In the genomic region with DNA sequence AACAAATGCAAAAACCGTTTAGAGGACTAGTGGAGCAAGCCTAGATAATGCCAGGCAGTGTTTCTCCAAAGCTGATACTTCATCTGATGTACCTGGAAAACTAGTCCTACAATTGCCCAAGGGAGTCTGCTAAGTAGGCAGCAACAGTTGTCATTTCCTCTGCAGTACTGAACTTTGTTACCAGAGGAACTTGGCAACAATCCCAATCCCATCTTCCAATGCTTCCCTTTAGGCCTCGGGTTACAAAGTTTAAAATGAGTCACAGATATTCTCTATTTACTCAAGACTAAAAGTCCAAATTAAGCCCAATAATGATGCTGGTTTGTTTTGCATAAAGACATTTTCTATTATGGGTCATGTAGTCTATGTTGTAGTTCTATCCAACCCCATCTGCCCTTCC, we compare ENCODE assay signal across 1 cellular context.
A peak's percentile ranks its signal among the peaks of the same experiment; 100 is the strongest.
TF ChIP-seq lines count a peak whose summit lies in the region.

No MANE protein-coding gene starts in this region.

TF ChIP-seq in HepG2, 621 proteins besides CTCF, POLR2A, EP300 and RAD21 (continued from another document):
- TF ChIP-seq FOSL1 (CRISPR knock-in tag; IDR thresholded peaks at IDR 0.05; ENCODE audit: borderline replicate concordance) (peak; percentile 36; the same call in 1 of the 2 replicates), FOXA3 (CRISPR knock-in tag; IDR thresholded peaks at IDR 0.05) (0 out of 2 replicates have a peak, but pooled peaks have one; percentile 7), GATAD2A (CRISPR knock-in tag; IDR thresholded peaks at IDR 0.05) (no peak), ZBTB21 (CRISPR knock-in tag; IDR thresholded peaks at IDR 0.05) (no peak), DNMT1 (CRISPR knock-in tag; IDR thresholded peaks at IDR 0.05) (no peak), FOSL2 (CRISPR knock-in tag; IDR thresholded peaks at IDR 0.05) (peak; percentile 65; the same call in 1 of the 2 replicates), JUNB (CRISPR knock-in tag; IDR thresholded peaks at IDR 0.05; ENCODE audit: borderline replicate concordance) (peak; percentile 41; the same call in 1 of the 2 replicates), BORCS8-MEF2B (CRISPR knock-in tag; IDR thresholded peaks at IDR 0.05) (no peak), KLF15 (CRISPR knock-in tag; IDR thresholded peaks at IDR 0.05; ENCODE audit: borderline replicate concordance) (no peak), SRSF9 (IDR thresholded peaks at IDR 0.05; ENCODE audit: borderline replicate concordance, insufficient read depth, low read depth, low read length, poor library complexity, severe bottlenecking) (no peak), SIX4 (CRISPR knock-in tag; IDR thresholded peaks at IDR 0.05) (peak; percentile 51; the same call in 1 of the 2 replicates), ETV6 (CRISPR knock-in tag; conservative IDR thresholded peaks at IDR 0.05) (no peak), HNF4A (CRISPR knock-in tag; IDR thresholded peaks at IDR 0.05) (peak; percentile 38; the same call in 1 of the 2 replicates), GPN1 (CRISPR knock-in tag; IDR thresholded peaks at IDR 0.05; ENCODE audit: borderline replicate concordance) (no peak)
- TF ChIP-seq, protein P1, sequence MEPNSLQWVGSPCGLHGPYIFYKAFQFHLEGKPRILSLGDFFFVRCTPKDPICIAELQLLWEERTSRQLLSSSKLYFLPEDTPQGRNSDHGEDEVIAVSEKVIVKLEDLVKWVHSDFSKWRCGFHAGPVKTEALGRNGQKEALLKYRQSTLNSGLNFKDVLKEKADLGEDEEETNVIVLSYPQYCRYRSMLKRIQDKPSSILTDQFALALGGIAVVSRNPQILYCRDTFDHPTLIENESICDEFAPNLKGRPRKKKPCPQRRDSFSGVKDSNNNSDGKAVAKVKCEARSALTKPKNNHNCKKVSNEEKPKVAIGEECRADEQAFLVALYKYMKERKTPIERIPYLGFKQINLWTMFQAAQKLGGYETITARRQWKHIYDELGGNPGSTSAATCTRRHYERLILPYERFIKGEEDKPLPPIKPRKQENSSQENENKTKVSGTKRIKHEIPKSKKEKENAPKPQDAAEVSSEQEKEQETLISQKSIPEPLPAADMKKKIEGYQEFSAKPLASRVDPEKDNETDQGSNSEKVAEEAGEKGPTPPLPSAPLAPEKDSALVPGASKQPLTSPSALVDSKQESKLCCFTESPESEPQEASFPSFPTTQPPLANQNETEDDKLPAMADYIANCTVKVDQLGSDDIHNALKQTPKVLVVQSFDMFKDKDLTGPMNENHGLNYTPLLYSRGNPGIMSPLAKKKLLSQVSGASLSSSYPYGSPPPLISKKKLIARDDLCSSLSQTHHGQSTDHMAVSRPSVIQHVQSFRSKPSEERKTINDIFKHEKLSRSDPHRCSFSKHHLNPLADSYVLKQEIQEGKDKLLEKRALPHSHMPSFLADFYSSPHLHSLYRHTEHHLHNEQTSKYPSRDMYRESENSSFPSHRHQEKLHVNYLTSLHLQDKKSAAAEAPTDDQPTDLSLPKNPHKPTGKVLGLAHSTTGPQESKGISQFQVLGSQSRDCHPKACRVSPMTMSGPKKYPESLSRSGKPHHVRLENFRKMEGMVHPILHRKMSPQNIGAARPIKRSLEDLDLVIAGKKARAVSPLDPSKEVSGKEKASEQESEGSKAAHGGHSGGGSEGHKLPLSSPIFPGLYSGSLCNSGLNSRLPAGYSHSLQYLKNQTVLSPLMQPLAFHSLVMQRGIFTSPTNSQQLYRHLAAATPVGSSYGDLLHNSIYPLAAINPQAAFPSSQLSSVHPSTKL (CRISPR knock-in tag; IDR thresholded peaks at IDR 0.05): 0 out of 2 replicates have a peak, but pooled peaks have one; percentile 23
- TF ChIP-seq, protein P2, sequence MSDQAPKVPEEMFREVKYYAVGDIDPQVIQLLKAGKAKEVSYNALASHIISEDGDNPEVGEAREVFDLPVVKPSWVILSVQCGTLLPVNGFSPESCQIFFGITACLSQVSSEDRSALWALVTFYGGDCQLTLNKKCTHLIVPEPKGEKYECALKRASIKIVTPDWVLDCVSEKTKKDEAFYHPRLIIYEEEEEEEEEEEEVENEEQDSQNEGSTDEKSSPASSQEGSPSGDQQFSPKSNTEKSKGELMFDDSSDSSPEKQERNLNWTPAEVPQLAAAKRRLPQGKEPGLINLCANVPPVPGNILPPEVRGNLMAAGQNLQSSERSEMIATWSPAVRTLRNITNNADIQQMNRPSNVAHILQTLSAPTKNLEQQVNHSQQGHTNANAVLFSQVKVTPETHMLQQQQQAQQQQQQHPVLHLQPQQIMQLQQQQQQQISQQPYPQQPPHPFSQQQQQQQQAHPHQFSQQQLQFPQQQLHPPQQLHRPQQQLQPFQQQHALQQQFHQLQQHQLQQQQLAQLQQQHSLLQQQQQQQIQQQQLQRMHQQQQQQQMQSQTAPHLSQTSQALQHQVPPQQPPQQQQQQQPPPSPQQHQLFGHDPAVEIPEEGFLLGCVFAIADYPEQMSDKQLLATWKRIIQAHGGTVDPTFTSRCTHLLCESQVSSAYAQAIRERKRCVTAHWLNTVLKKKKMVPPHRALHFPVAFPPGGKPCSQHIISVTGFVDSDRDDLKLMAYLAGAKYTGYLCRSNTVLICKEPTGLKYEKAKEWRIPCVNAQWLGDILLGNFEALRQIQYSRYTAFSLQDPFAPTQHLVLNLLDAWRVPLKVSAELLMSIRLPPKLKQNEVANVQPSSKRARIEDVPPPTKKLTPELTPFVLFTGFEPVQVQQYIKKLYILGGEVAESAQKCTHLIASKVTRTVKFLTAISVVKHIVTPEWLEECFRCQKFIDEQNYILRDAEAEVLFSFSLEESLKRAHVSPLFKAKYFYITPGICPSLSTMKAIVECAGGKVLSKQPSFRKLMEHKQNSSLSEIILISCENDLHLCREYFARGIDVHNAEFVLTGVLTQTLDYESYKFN (CRISPR knock-in tag; conservative IDR thresholded peaks at IDR 0.05): peak; percentile 38
- TF ChIP-seq, protein P3, sequence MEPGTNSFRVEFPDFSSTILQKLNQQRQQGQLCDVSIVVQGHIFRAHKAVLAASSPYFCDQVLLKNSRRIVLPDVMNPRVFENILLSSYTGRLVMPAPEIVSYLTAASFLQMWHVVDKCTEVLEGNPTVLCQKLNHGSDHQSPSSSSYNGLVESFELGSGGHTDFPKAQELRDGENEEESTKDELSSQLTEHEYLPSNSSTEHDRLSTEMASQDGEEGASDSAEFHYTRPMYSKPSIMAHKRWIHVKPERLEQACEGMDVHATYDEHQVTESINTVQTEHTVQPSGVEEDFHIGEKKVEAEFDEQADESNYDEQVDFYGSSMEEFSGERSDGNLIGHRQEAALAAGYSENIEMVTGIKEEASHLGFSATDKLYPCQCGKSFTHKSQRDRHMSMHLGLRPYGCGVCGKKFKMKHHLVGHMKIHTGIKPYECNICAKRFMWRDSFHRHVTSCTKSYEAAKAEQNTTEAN (CRISPR knock-in tag; conservative IDR thresholded peaks at IDR 0.05): no peak
- TF ChIP-seq, protein P4, sequence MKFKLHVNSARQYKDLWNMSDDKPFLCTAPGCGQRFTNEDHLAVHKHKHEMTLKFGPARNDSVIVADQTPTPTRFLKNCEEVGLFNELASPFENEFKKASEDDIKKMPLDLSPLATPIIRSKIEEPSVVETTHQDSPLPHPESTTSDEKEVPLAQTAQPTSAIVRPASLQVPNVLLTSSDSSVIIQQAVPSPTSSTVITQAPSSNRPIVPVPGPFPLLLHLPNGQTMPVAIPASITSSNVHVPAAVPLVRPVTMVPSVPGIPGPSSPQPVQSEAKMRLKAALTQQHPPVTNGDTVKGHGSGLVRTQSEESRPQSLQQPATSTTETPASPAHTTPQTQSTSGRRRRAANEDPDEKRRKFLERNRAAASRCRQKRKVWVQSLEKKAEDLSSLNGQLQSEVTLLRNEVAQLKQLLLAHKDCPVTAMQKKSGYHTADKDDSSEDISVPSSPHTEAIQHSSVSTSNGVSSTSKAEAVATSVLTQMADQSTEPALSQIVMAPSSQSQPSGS (CRISPR knock-in tag; IDR thresholded peaks at IDR 0.05): no peak
- TF ChIP-seq, protein P5, sequence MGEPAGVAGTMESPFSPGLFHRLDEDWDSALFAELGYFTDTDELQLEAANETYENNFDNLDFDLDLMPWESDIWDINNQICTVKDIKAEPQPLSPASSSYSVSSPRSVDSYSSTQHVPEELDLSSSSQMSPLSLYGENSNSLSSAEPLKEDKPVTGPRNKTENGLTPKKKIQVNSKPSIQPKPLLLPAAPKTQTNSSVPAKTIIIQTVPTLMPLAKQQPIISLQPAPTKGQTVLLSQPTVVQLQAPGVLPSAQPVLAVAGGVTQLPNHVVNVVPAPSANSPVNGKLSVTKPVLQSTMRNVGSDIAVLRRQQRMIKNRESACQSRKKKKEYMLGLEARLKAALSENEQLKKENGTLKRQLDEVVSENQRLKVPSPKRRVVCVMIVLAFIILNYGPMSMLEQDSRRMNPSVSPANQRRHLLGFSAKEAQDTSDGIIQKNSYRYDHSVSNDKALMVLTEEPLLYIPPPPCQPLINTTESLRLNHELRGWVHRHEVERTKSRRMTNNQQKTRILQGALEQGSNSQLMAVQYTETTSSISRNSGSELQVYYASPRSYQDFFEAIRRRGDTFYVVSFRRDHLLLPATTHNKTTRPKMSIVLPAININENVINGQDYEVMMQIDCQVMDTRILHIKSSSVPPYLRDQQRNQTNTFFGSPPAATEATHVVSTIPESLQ (CRISPR knock-in tag; conservative IDR thresholded peaks at IDR 0.05): no peak
- TF ChIP-seq, protein P6, sequence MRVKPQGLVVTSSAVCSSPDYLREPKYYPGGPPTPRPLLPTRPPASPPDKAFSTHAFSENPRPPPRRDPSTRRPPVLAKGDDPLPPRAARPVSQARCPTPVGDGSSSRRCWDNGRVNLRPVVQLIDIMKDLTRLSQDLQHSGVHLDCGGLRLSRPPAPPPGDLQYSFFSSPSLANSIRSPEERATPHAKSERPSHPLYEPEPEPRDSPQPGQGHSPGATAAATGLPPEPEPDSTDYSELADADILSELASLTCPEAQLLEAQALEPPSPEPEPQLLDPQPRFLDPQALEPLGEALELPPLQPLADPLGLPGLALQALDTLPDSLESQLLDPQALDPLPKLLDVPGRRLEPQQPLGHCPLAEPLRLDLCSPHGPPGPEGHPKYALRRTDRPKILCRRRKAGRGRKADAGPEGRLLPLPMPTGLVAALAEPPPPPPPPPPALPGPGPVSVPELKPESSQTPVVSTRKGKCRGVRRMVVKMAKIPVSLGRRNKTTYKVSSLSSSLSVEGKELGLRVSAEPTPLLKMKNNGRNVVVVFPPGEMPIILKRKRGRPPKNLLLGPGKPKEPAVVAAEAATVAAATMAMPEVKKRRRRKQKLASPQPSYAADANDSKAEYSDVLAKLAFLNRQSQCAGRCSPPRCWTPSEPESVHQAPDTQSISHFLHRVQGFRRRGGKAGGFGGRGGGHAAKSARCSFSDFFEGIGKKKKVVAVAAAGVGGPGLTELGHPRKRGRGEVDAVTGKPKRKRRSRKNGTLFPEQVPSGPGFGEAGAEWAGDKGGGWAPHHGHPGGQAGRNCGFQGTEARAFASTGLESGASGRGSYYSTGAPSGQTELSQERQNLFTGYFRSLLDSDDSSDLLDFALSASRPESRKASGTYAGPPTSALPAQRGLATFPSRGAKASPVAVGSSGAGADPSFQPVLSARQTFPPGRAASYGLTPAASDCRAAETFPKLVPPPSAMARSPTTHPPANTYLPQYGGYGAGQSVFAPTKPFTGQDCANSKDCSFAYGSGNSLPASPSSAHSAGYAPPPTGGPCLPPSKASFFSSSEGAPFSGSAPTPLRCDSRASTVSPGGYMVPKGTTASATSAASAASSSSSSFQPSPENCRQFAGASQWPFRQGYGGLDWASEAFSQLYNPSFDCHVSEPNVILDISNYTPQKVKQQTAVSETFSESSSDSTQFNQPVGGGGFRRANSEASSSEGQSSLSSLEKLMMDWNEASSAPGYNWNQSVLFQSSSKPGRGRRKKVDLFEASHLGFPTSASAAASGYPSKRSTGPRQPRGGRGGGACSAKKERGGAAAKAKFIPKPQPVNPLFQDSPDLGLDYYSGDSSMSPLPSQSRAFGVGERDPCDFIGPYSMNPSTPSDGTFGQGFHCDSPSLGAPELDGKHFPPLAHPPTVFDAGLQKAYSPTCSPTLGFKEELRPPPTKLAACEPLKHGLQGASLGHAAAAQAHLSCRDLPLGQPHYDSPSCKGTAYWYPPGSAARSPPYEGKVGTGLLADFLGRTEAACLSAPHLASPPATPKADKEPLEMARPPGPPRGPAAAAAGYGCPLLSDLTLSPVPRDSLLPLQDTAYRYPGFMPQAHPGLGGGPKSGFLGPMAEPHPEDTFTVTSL (CRISPR knock-in tag; IDR thresholded peaks at IDR 0.05; ENCODE audit: borderline replicate concordance): no peak; the same call in 1 of the 2 replicates
TF ChIP-seq in HepG2: peak in this region for 8.
